In the genomic region with DNA sequence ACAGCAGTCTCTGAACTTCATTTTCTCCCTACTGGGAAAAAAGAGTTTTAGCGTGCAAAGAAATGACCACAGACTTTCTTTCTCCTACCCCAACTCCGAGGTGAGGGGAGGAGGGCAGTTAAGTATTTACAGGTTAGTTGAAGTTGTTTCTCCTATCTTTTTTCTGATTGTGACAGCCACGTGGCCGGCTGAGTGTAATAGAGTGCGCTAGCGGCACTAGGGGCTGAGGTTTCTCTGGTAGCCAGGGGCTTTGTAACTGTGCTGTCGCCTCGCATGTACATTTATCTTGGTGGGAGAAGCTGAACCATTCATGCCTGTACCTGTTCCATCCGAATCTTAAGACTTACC, we compare ENCODE assay signal across 1 cellular context.
TF ChIP-seq lines count a peak whose summit lies in the region.

No MANE protein-coding gene starts in this region.

TF ChIP-seq in HepG2, 621 proteins besides CTCF, POLR2A, EP300 and RAD21 (continued from another document and continues in another):
- TF ChIP-seq ZBTB20 (CRISPR knock-in tag; IDR thresholded peaks at IDR 0.05; ENCODE audit: borderline replicate concordance, low read depth) (no peak), ZNF512B (CRISPR knock-in tag; IDR thresholded peaks at IDR 0.05; ENCODE audit: borderline replicate concordance) (0 out of 2 replicates have a peak, but pooled peaks have one; percentile 49), ZNF44 (CRISPR knock-in tag; IDR thresholded peaks at IDR 0.05) (no peak), ATF1 (CRISPR knock-in tag; IDR thresholded peaks at IDR 0.05) (no peak), ZNF329 (CRISPR knock-in tag; IDR thresholded peaks at IDR 0.05; ENCODE audit: low read depth) (no peak), HDAC1 (CRISPR knock-in tag; IDR thresholded peaks at IDR 0.05) (no peak), ZFP36L1 (CRISPR knock-in tag; IDR thresholded peaks at IDR 0.05) (0 out of 2 replicates have a peak, but pooled peaks have one; percentile 35), KLF15 (CRISPR knock-in tag; IDR thresholded peaks at IDR 0.05; ENCODE audit: borderline replicate concordance) (no peak; the same call in 1 of the 2 replicates), ZZZ3 (CRISPR knock-in tag; IDR thresholded peaks at IDR 0.05; ENCODE audit: borderline replicate concordance) (no peak), TGIF2 (CRISPR knock-in tag; IDR thresholded peaks at IDR 0.05) (peak; percentile 100), ATF7-NPFF (CRISPR knock-in tag; IDR thresholded peaks at IDR 0.05; ENCODE audit: low read depth) (no peak; the same call in 1 of the 2 replicates), DMAP1 (CRISPR knock-in tag; IDR thresholded peaks at IDR 0.05) (0 out of 2 replicates have a peak, but pooled peaks have one; percentile 12), POLR2AphosphoS5 (IDR thresholded peaks at IDR 0.05; ENCODE audit: low read depth, low read length) (no peak), HHEX (CRISPR knock-in tag; IDR thresholded peaks at IDR 0.05) (no peak), ZNF605 (CRISPR knock-in tag; IDR thresholded peaks at IDR 0.05) (0 out of 2 replicates have a peak, but pooled peaks have one; percentile 4), CC2D1A (CRISPR knock-in tag; IDR thresholded peaks at IDR 0.05) (0 out of 2 replicates have a peak, but pooled peaks have one; percentile 87), LCORL (IDR thresholded peaks at IDR 0.05) (no peak), LCORL (CRISPR knock-in tag; IDR thresholded peaks at IDR 0.05) (no peak), ZNF878 (CRISPR knock-in tag; IDR thresholded peaks at IDR 0.05) (no peak), KDM2A (CRISPR knock-in tag; IDR thresholded peaks at IDR 0.05; ENCODE audit: borderline replicate concordance, low read depth) (no peak), ZNF251 (CRISPR knock-in tag; IDR thresholded peaks at IDR 0.05) (no peak), PATZ1 (CRISPR knock-in tag; IDR thresholded peaks at IDR 0.05) (no peak), ZNF772 (CRISPR knock-in tag; IDR thresholded peaks at IDR 0.05) (no peak), MAX (IDR thresholded peaks at IDR 0.05) (peak; percentile 95), ZNF484 (CRISPR knock-in tag; IDR thresholded peaks at IDR 0.05; ENCODE audit: borderline replicate concordance, low read depth) (no peak), ZSCAN5A (CRISPR knock-in tag; IDR thresholded peaks at IDR 0.05; ENCODE audit: borderline replicate concordance) (peak; percentile 70; the same call in 1 of the 2 replicates), SRSF1 (optimal IDR thresholded peaks at IDR 0.05; ENCODE audit: low read depth, low read length) (no peak), ZNF124 (CRISPR knock-in tag; IDR thresholded peaks at IDR 0.05) (no peak), IKZF4 (CRISPR knock-in tag; IDR thresholded peaks at IDR 0.05; ENCODE audit: borderline replicate concordance, low read depth, not compliant biosample characterization) (no peak), ZNF567 (CRISPR knock-in tag; IDR thresholded peaks at IDR 0.05; ENCODE audit: borderline replicate concordance) (no peak), ZNF205 (CRISPR knock-in tag; IDR thresholded peaks at IDR 0.05) (no peak), RBFOX2 (IDR thresholded peaks at IDR 0.05; ENCODE audit: low read depth, low read length) (no peak), SALL2 (CRISPR knock-in tag; IDR thresholded peaks at IDR 0.05) (no peak), ZNF230 (CRISPR knock-in tag; IDR thresholded peaks at IDR 0.05) (no peak), ZNF652 (CRISPR knock-in tag; IDR thresholded peaks at IDR 0.05; ENCODE audit: borderline replicate concordance, low read depth) (no peak), ATRX (CRISPR knock-in tag; IDR thresholded peaks at IDR 0.05; ENCODE audit: borderline replicate concordance) (no peak), ZBTB25 (CRISPR knock-in tag; IDR thresholded peaks at IDR 0.05) (no peak), HNRNPUL1 (IDR thresholded peaks at IDR 0.05; ENCODE audit: low read depth, low read length) (no peak), SIX1 (CRISPR knock-in tag; IDR thresholded peaks at IDR 0.05; ENCODE audit: borderline replicate concordance) (no peak)
- TF ChIP-seq, protein P1, sequence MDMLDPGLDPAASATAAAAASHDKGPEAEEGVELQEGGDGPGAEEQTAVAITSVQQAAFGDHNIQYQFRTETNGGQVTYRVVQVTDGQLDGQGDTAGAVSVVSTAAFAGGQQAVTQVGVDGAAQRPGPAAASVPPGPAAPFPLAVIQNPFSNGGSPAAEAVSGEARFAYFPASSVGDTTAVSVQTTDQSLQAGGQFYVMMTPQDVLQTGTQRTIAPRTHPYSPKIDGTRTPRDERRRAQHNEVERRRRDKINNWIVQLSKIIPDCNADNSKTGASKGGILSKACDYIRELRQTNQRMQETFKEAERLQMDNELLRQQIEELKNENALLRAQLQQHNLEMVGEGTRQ (IDR thresholded peaks at IDR 0.05; ENCODE audit: low read depth, low read length) = peak; percentile 30; the same call in 1 of the 2 replicates
- TF ChIP-seq, protein P1 (CRISPR knock-in tag; IDR thresholded peaks at IDR 0.05; ENCODE audit: borderline replicate concordance) = peak; percentile 4; the same call in 1 of the 2 replicates
- TF ChIP-seq, protein P2, sequence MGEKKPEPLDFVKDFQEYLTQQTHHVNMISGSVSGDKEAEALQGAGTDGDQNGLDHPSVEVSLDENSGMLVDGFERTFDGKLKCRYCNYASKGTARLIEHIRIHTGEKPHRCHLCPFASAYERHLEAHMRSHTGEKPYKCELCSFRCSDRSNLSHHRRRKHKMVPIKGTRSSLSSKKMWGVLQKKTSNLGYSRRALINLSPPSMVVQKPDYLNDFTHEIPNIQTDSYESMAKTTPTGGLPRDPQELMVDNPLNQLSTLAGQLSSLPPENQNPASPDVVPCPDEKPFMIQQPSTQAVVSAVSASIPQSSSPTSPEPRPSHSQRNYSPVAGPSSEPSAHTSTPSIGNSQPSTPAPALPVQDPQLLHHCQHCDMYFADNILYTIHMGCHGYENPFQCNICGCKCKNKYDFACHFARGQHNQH (CRISPR knock-in tag; IDR thresholded peaks at IDR 0.05) = no peak
- TF ChIP-seq, protein P3, sequence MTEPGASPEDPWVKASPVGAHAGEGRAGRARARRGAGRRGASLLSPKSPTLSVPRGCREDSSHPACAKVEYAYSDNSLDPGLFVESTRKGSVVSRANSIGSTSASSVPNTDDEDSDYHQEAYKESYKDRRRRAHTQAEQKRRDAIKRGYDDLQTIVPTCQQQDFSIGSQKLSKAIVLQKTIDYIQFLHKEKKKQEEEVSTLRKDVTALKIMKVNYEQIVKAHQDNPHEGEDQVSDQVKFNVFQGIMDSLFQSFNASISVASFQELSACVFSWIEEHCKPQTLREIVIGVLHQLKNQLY (CRISPR knock-in tag; IDR thresholded peaks at IDR 0.05) = peak; percentile 19; the same call in 1 of the 2 replicates
- TF ChIP-seq, protein P4, sequence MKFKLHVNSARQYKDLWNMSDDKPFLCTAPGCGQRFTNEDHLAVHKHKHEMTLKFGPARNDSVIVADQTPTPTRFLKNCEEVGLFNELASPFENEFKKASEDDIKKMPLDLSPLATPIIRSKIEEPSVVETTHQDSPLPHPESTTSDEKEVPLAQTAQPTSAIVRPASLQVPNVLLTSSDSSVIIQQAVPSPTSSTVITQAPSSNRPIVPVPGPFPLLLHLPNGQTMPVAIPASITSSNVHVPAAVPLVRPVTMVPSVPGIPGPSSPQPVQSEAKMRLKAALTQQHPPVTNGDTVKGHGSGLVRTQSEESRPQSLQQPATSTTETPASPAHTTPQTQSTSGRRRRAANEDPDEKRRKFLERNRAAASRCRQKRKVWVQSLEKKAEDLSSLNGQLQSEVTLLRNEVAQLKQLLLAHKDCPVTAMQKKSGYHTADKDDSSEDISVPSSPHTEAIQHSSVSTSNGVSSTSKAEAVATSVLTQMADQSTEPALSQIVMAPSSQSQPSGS (CRISPR knock-in tag; IDR thresholded peaks at IDR 0.05) = 0 out of 2 replicates have a peak, but pooled peaks have one; percentile 14
- TF ChIP-seq, protein P5, sequence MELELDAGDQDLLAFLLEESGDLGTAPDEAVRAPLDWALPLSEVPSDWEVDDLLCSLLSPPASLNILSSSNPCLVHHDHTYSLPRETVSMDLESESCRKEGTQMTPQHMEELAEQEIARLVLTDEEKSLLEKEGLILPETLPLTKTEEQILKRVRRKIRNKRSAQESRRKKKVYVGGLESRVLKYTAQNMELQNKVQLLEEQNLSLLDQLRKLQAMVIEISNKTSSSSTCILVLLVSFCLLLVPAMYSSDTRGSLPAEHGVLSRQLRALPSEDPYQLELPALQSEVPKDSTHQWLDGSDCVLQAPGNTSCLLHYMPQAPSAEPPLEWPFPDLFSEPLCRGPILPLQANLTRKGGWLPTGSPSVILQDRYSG (CRISPR knock-in tag; IDR thresholded peaks at IDR 0.05) = no peak
- TF ChIP-seq, protein P6, sequence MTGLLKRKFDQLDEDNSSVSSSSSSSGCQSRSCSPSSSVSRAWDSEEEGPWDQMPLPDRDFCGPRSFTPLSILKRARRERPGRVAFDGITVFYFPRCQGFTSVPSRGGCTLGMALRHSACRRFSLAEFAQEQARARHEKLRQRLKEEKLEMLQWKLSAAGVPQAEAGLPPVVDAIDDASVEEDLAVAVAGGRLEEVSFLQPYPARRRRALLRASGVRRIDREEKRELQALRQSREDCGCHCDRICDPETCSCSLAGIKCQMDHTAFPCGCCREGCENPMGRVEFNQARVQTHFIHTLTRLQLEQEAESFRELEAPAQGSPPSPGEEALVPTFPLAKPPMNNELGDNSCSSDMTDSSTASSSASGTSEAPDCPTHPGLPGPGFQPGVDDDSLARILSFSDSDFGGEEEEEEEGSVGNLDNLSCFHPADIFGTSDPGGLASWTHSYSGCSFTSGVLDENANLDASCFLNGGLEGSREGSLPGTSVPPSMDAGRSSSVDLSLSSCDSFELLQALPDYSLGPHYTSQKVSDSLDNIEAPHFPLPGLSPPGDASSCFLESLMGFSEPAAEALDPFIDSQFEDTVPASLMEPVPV (CRISPR knock-in tag; IDR thresholded peaks at IDR 0.05) = no peak
